ENCODE assay signal across 29 cellular contexts in genomic region chr2:10862330-10862729, GRCh38. TPM values are rescaled to one million over a fixed set of nuclear protein-coding genes. Genes with fewer than 3 reads are reported as not detected.
DNase-seq lines count a peak whose midpoint lies in the region; ATAC-seq and TF ChIP-seq lines count a peak whose summit lies in the region.
"Had no signal": no experiment of that assay in that cellular context is flagged by ENCODE, and none has a peak within 500 bp of the region (broad histone marks: within the 10 kb centered on the region; RNA-seq: fewer than 3 reads in every experiment).

No MANE protein-coding gene starts in this region.

- H3K9me3 Mint-ChIP-seq in GM23338 (no peaks in the 10 kb centered on the region), WTC11 (no peaks in the 10 kb centered on the region)
- H3K9me3 Mint-ChIP-seq: CD4-positive, alpha-beta memory T cell; IgD-negative memory B cell had no signal

- H2BK5ac ChIP-seq in neuronal stem cell (ENCODE audit: low read length), result no peak overlapping the region

- POLR2A ChIA-PET in WTC11 (lab: Charles Lee), result no interaction called here

- H3K4me3 ChIP-seq in GM23338 (no peak overlapping the region), right atrium auricular region (peak overlapping the region in 1 of 2 donors; percentile 14), neuronal stem cell (ENCODE audit: low read length in 2 of 2) (no peak overlapping the region)
- H3K4me3 ChIP-seq: A549, GM23248, HAP-1 had no signal

- no peaks in the 10 kb centered on the region for H3K79me2 ChIP-seq in GM23338 (replicated peaks; ENCODE audit: insufficient read depth)

- H2AK5ac ChIP-seq in neuronal stem cell (ENCODE audit: low read depth, low read length), result no peak overlapping the region

- H3K4me2 ChIP-seq in GM23338 (no peak overlapping the region), neuronal stem cell (ENCODE audit: insufficient read depth, low read length, poor library complexity, severe bottlenecking) (no peak overlapping the region)
- H3K4me2 ChIP-seq: A549, KMS-11 had no signal

- no peaks in the 10 kb centered on the region for H3K27me3 ChIP-seq in GM23338 (ENCODE audit: insufficient read depth)
- H3K27me3 ChIP-seq in right atrium auricular region, result no peaks in the 10 kb centered on the region
- peaks cover 0 to 10% (median 0%) of the 10 kb centered on the region in 3 experiments for H3K27me3 ChIP-seq in neuronal stem cell (ENCODE audit: control insufficient read depth in 3 of 3, insufficient read depth in 3 of 3, low read depth in 1 of 3, low read length in 3 of 3)

- H3K14ac ChIP-seq in neuronal stem cell (ENCODE audit: low read length), result no peak overlapping the region

- H4K8ac ChIP-seq in neuronal stem cell (ENCODE audit: low read depth, low read length), result no peak overlapping the region

- no peak overlapping the region for H2BK120ac ChIP-seq in neuronal stem cell (ENCODE audit: low read depth, low read length)

- peak overlapping the region; percentile 84; the same call in 1 of the 2 replicates for H3K27ac Mint-ChIP-seq in GM23338
- H3K27ac Mint-ChIP-seq in WTC11, result no peak overlapping the region

- H3K4me3 Mint-ChIP-seq in GM23338, result no peak overlapping the region
- H3K4me3 Mint-ChIP-seq in WTC11, result no peak overlapping the region

- H3K36me3 ChIP-seq in GM23338 (ENCODE audit: insufficient read depth) (no peaks in the 10 kb centered on the region), right atrium auricular region (no peaks in the 10 kb centered on the region), neuronal stem cell (replicated peaks in 1 of 2; ENCODE audit: control insufficient read depth in 2 of 2, insufficient read depth in 2 of 2, low read length in 2 of 2) (no peaks in the 10 kb centered on the region)
- H3K36me3 ChIP-seq: HAP-1 had no signal

- no peaks in the 10 kb centered on the region for H3K9me2 ChIP-seq in GM23338 (ENCODE audit: insufficient read depth)

- H3K4me1 Mint-ChIP-seq in GM23338 (peaks cover 12% of the 10 kb centered on the region; the same call in 2 of the 3 replicates), WTC11 (peaks cover 7% of the 10 kb centered on the region)

- H2AFZ ChIP-seq in GM23338 (no peak overlapping the region), neuronal stem cell (ENCODE audit: low read length) (peak overlapping the region; percentile 25)
- H2AFZ ChIP-seq: GM23248 had no signal

- no peak overlapping the region for H2BK12ac ChIP-seq in neuronal stem cell (ENCODE audit: low read length)

- H4K20me1 ChIP-seq in GM23338 (replicated peaks; ENCODE audit: insufficient read depth), result no peaks in the 10 kb centered on the region

- H3K27me3 Mint-ChIP-seq in GM23338 (ENCODE audit: insufficient read depth, low read depth, poor library complexity) (peaks cover 5% of the 10 kb centered on the region), WTC11 (ENCODE audit: low read depth) (no peaks in the 10 kb centered on the region)

- no peak overlapping the region for H3K4ac ChIP-seq in neuronal stem cell (ENCODE audit: low read length)

- H3F3A ChIP-seq in GM23338 (replicated peaks; ENCODE audit: low read depth), result no peaks in the 10 kb centered on the region

- no peak overlapping the region for H3K9ac ChIP-seq in neuronal stem cell (ENCODE audit: low read depth, low read length, poor library complexity)
- H3K9ac ChIP-seq: GM23248, KMS-11 had no signal

- no peaks in the 10 kb centered on the region for H3K79me1 ChIP-seq in neuronal stem cell (ENCODE audit: low read depth, low read length)

- H3K23ac ChIP-seq in neuronal stem cell (ENCODE audit: low read depth, low read length, poor library complexity), result no peak overlapping the region

- ATAC-seq in GM23338 (peak; percentile 54), WTC11 (peak; percentile 20; the same call in 1 of the 2 replicates), HG02610 (IDR thresholded peaks at IDR 0.05; ENCODE audit: unreplicated experiment) (no peak)
- ATAC-seq: A549 had no signal

- H3K9me3 ChIP-seq in right atrium auricular region, result no peaks in the 10 kb centered on the region
- H3K9me3 ChIP-seq in neuronal stem cell (replicated peaks in 1 of 2; ENCODE audit: control insufficient read depth in 2 of 2, insufficient read depth in 1 of 2, low read depth in 1 of 2, low read length in 2 of 2), result no peaks in the 10 kb centered on the region
- H3K9me3 ChIP-seq: A549, HAP-1 had no signal

- H3K36me3 Mint-ChIP-seq in GM23338 (ENCODE audit: low read depth), result no peaks in the 10 kb centered on the region
- H3K36me3 Mint-ChIP-seq in WTC11, result no peaks in the 10 kb centered on the region
- H3K36me3 Mint-ChIP-seq: CD4-positive, alpha-beta memory T cell had no signal

- H3K27ac ChIP-seq in GM23338 (ENCODE audit: low read depth), result no peak overlapping the region
- peak overlapping the region; percentile 86 to 94 for H3K27ac ChIP-seq in right atrium auricular region
- H3K27ac ChIP-seq in neuronal stem cell (replicated peaks; ENCODE audit: low read length), result no peak overlapping the region
- H3K27ac ChIP-seq: A549, GM23248, KMS-11 had no signal

- CTCF ChIA-PET in WTC11 (lab: Charles Lee), result interaction anchor here (0.9 to 1.4 kb wide), 4 partner anchors 12 to 30 kb away, joined by 3 to 8 read pairs (median 4); no protein-coding TSS in a partner anchor

- no peak overlapping the region for H2BK15ac ChIP-seq in neuronal stem cell (ENCODE audit: low read length)

- H3K4me1 ChIP-seq in GM23338 (ENCODE audit: insufficient read depth) (no peaks in the 10 kb centered on the region), right atrium auricular region (peaks cover 3 to 47% of the 10 kb centered on the region in 2 donors), neuronal stem cell (ENCODE audit: control insufficient read depth in 2 of 2, insufficient read depth in 1 of 2, low read depth in 1 of 2, low read length in 2 of 2) (peaks cover 3 to 5% of the 10 kb centered on the region in 2 donors)
- H3K4me1 ChIP-seq: A549, HAP-1 had no signal

- DNase-seq in GM23338 (ENCODE audit: low spot score) (no peak), WTC11 (ENCODE audit: low spot score) (no peak), right atrium auricular region (ENCODE audit: low spot score) (no peak), neuronal stem cell (ENCODE audit: low spot score) (no peak), cerebellum (ENCODE audit: low spot score) (no peak), SW 1271 (lab: John Stamatoyannopoulos, UW) (no peak)
- DNase-seq: AML-193; C1 segment of cervical spinal cord; CD4-positive, alpha-beta memory T cell; COR-L47; DMS53; GM23248; MM.1S; NCI-H1092; NCI-H1436; NCI-H187; NCI-H2081 treated with DMSO at 0.1 percent for 48 hours; NCI-H2171; NCI-H226; NCI-H510A; NCI-H69; RPMI8226; SHP77 treated with DMSO at 0.1 percent for 48 hours had no signal

- TF ChIP-seq CTCF in GM23338 (conservative IDR thresholded peaks at IDR 0.05; ENCODE audit: low read depth in 2 of 2) (no peak), WTC11 (IDR thresholded peaks at IDR 0.05) (no peak), right atrium auricular region (IDR thresholded peaks at IDR 0.05) (no peak)

- H4K91ac ChIP-seq in neuronal stem cell (ENCODE audit: low read depth, low read length, poor library complexity), result no peak overlapping the region

- no CpG with 5 or more reads among the region's 10 CpGs for WGBS in neuronal stem cell (ENCODE audit: extremely low coverage in 2 of 2, insufficient read length in 2 of 2, insufficient replicate concordance in 1 of 2), 2 donors

- H3K18ac ChIP-seq in neuronal stem cell (ENCODE audit: low read length), result no peak overlapping the region

TF ChIP-seq in GM23338, 12 proteins besides CTCF, POLR2A, EP300 and RAD21 (continues in another document):
- no peak for TF ChIP-seq EZH2phosphoT487 (IDR thresholded peaks at IDR 0.05; ENCODE audit: unreplicated experiment)
- TF ChIP-seq, protein P1, sequence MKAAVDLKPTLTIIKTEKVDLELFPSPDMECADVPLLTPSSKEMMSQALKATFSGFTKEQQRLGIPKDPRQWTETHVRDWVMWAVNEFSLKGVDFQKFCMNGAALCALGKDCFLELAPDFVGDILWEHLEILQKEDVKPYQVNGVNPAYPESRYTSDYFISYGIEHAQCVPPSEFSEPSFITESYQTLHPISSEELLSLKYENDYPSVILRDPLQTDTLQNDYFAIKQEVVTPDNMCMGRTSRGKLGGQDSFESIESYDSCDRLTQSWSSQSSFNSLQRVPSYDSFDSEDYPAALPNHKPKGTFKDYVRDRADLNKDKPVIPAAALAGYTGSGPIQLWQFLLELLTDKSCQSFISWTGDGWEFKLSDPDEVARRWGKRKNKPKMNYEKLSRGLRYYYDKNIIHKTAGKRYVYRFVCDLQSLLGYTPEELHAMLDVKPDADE (IDR thresholded peaks at IDR 0.05), result no peak

RNA-seq across cellular contexts. Expression of gene KCNF1, which starts 49.4 kb away (rescaled TPM):
- total RNA-seq in GM23338 (2014; rRNA removed; shearing (Covaris generic)), result 0.70 and 1.5 TPM in 2 replicates
- polyA plus RNA-seq in GM23338 (2016; fragmentation: Nextera tagmentation; extraction: Ambion mirVana), result 0.11 and 0.19 TPM in 2 replicates
- 1.2 to 1.4 TPM (median 1.2 TPM) in 3 replicates for total RNA-seq in WTC11 (2021)
- under 1 TPM; 0.30 to 0.94 TPM for total RNA-seq in right atrium auricular region
- 0.14 TPM for polyA plus RNA-seq in neuronal stem cell (2013, experiment 1 of 2)
- polyA plus RNA-seq in neuronal stem cell (2013, experiment 2 of 2), result 0.08 TPM
- total RNA-seq in cerebellum, result 5.6 TPM
- total RNA-seq: CD4-positive, alpha-beta memory T cell; Daoy had no signal
- polyA plus RNA-seq: CD4-positive, alpha-beta memory T cell; IgD-negative memory B cell had no signal

RNA-seq across cellular contexts. Expression of gene PDIA6, which starts 49.7 kb away (rescaled TPM):
- total RNA-seq in GM23338 (2014; rRNA removed; shearing (Covaris generic)), result 374 and 382 TPM in 2 replicates
- polyA plus RNA-seq in GM23338 (2016; fragmentation: Nextera tagmentation; extraction: Ambion mirVana), result 284 and 331 TPM in 2 replicates
- total RNA-seq in WTC11 (2021) (331 to 344 TPM (median 340 TPM) in 3 replicates), right atrium auricular region (10 to 100 TPM; 89.0 to 94.4 TPM), cerebellum (81.5 TPM)
- 174 TPM for polyA plus RNA-seq in neuronal stem cell (2013, experiment 1 of 2)
- polyA plus RNA-seq in neuronal stem cell (2013, experiment 2 of 2), result 169 TPM

Comparison
In these comparisons a context has a peak if more than half of its experiments do, and no peak if none do; other contexts are left out.
1. H3K27ac ChIP-seq: peak in right atrium auricular region (2 of 2); none in GM23338 (single experiment) and neuronal stem cell (single experiment).